21 cellular contexts compared by ENCODE assay signal in genomic region chrY:3021186-3021585, GRCh38.
"Had no signal": no experiment of that assay in that cellular context is flagged by ENCODE, and none has a peak within 500 bp of the region (broad histone marks: within the 10 kb centered on the region; RNA-seq: fewer than 3 reads in every experiment).

No MANE protein-coding gene starts in this region.

- FAIRE-seq: pancreas had no signal

- H2AFZ ChIP-seq: hepatocyte, neural progenitor cell had no signal

- H3K4me1 ChIP-seq: colonic mucosa, neural progenitor cell, pancreas, prostate gland, transverse colon had no signal

- DNase-seq: colonic mucosa; dermis blood vessel endothelial cell; esophagus squamous epithelium; foreskin melanocyte; head of caudate nucleus; kidney glomerular epithelial cell; mammary epithelial cell; midbrain; occipital lobe; pancreas; spleen; stimulated activated CD4-positive, alpha-beta T cell treated with anti-CD3 and anti-CD28 coated beads, Interleukin-15, amount 100 ng/mL, for 24 hours; stimulated activated CD4-positive, alpha-beta T cell treated with anti-CD3 and anti-CD28 coated beads, Interleukin-1b, Interleukin-23, amount 100 ng/mL, for 48 hours; stimulated activated CD4-positive, alpha-beta T cell treated with anti-CD3 and anti-CD28 coated beads, Interleukin-4, amount 100 ng/mL, for 4 hours; stimulated activated naive B cell treated with anti-CD40 and anti-IgM and Interleukin-4, amounts not matched to agents 10 μg/mL and 1 μg/mL and 100 μg/mL, for 72 hours; stimulated activated naive CD8-positive, alpha-beta T cell treated with anti-CD3 and anti-CD28 coated beads, Interleukin-15, amount 100 ng/mL, for 72 hours; transverse colon had no signal

- H3K36me3 ChIP-seq: colonic mucosa, esophagus squamous epithelium, neural progenitor cell, pancreas, prostate gland, spleen, thoracic aorta, transverse colon had no signal

- H3K79me2 ChIP-seq: hepatocyte had no signal

- H3K9me3 ChIP-seq: colonic mucosa, esophagus squamous epithelium, pancreas, prostate gland, spleen, thoracic aorta, transverse colon had no signal

- H3K4me3 ChIP-seq: colonic mucosa, esophagus squamous epithelium, hepatocyte, neural progenitor cell, pancreas, prostate gland, spleen, thoracic aorta, transverse colon had no signal

- H3K27ac ChIP-seq: colonic mucosa, esophagus squamous epithelium, hepatocyte, neural progenitor cell, pancreas, prostate gland, thoracic aorta, transverse colon had no signal

- H3K4me2 ChIP-seq: hepatocyte, neural progenitor cell had no signal
